ENCODE assay signal across 15 cellular contexts in genomic region chr5:76457685-76458491, GRCh38. TPM values are rescaled to one million over a fixed set of nuclear protein-coding genes. Genes with fewer than 3 reads are reported as not detected.
DNase-seq lines count a peak whose midpoint lies in the region; ATAC-seq and TF ChIP-seq lines count a peak whose summit lies in the region.
"Had no signal": no experiment of that assay in that cellular context is flagged by ENCODE, and none has a peak within 500 bp of the region (broad histone marks: within the 10 kb centered on the region; RNA-seq: fewer than 3 reads in every experiment).

No MANE protein-coding gene starts in this region.

- H3K27ac Mint-ChIP-seq in CD4-positive, CD25-positive, alpha-beta regulatory T cell: peak overlapping the region; percentile 44 to 64 (median 45)
- no peak overlapping the region for H3K27ac Mint-ChIP-seq in osteocyte (ENCODE audit: unreplicated experiment)
- H3K27ac Mint-ChIP-seq: activated CD4-positive, alpha-beta T cell treated with anti-CD3 and anti-CD28 coated beads, Interleukin-2, amount 10 ng/mL, durations not matched to agents 24 days and 14 days had no signal

- ATAC-seq in CD4-positive, CD25-positive, alpha-beta regulatory T cell (ENCODE audit: low read depth in 2 of 2): no peak
- peak; percentile 87 to 88 (median 88) for ATAC-seq in right lobe of liver
- ATAC-seq in GM21367 (IDR thresholded peaks at IDR 0.05; ENCODE audit: unreplicated experiment): no peak

- no peak for DNase-seq in CD4-positive, CD25-positive, alpha-beta regulatory T cell
- DNase-seq in LoVo (ENCODE audit: low spot score) (peak; percentile 58), amniotic epithelial cell (ENCODE audit: low read depth) (peak; percentile 49), right lobe of liver (peak in 2 of 3 donors; percentile 33 to 61), NCI-H1436 (lab: John Stamatoyannopoulos, UW) (no peak), osteocyte (ENCODE audit: extremely low spot score, unreplicated experiment) (no peak), amniotic stem cell (lab: John Stamatoyannopoulos, UW) (no peak)
- DNase-seq: activated CD4-positive, alpha-beta T cell treated with anti-CD3 and anti-CD28 coated beads, Interleukin-2, amount 10 ng/mL, durations not matched to agents 24 days and 14 days; activated effector memory CD4-positive, alpha-beta T cell treated with Interleukin-2 at 50 U/mL for 16 hours; DND-41; NCI-H1105 treated with DMSO at 0.1 percent for 48 hours; NCI-H446; SW 1271 had no signal

- peaks cover 0 to 2% (median 0%) of the 10 kb centered on the region in 7 donors for H3K9me3 Mint-ChIP-seq in CD4-positive, CD25-positive, alpha-beta regulatory T cell
- no peaks in the 10 kb centered on the region for H3K9me3 Mint-ChIP-seq in osteocyte (ENCODE audit: unreplicated experiment)

- no peaks in the 10 kb centered on the region for H3K9me3 ChIP-seq in CD4-positive, CD25-positive, alpha-beta regulatory T cell (ENCODE audit: control insufficient read depth in 2 of 2, low read length in 2 of 2)
- H3K9me3 ChIP-seq in right lobe of liver: no peaks in the 10 kb centered on the region
- H3K9me3 ChIP-seq: thyroid gland had no signal

- TF ChIP-seq CTCF in right lobe of liver (IDR thresholded peaks at IDR 0.05) (no peak), osteocyte (IDR thresholded peaks at IDR 0.05) (no peak)

- peaks cover 32 to 76% (median 65%) of the 10 kb centered on the region in 4 donors for H3K4me1 Mint-ChIP-seq in CD4-positive, CD25-positive, alpha-beta regulatory T cell
- peaks cover 6% of the 10 kb centered on the region for H3K4me1 Mint-ChIP-seq in osteocyte (ENCODE audit: unreplicated experiment)

- H3K4me3 ChIP-seq in CD4-positive, CD25-positive, alpha-beta regulatory T cell (ENCODE audit: low read depth, low read length): no peak overlapping the region
- no peak overlapping the region for H3K4me3 ChIP-seq in right lobe of liver
- H3K4me3 ChIP-seq: thyroid gland had no signal

- H3K27ac ChIP-seq in CD4-positive, CD25-positive, alpha-beta regulatory T cell (ENCODE audit: insufficient read depth, low read length, poor library complexity, severe bottlenecking): no peak overlapping the region
- H3K27ac ChIP-seq in right lobe of liver: peak overlapping the region in 1 of 3 donors; percentile 42
- H3K27ac ChIP-seq: thyroid gland had no signal

- WGBS in right lobe of liver (ENCODE audit: insufficient coverage, low coverage, low lambda C conversion rate, missing lambda C conversion rate): 25% methylated on average over 4 of the region's 4 CpGs

- no peak overlapping the region for H3K4me3 Mint-ChIP-seq in CD4-positive, CD25-positive, alpha-beta regulatory T cell
- no peak overlapping the region for H3K4me3 Mint-ChIP-seq in osteocyte (ENCODE audit: unreplicated experiment)
- H3K4me3 Mint-ChIP-seq: activated CD4-positive, alpha-beta T cell treated with anti-CD3 and anti-CD28 coated beads, Interleukin-2, amount 10 ng/mL, durations not matched to agents 24 days and 14 days had no signal

- no peaks in the 10 kb centered on the region for H3K27me3 ChIP-seq in CD4-positive, CD25-positive, alpha-beta regulatory T cell (ENCODE audit: control insufficient read depth, insufficient read depth, low read length)
- H3K27me3 ChIP-seq in right lobe of liver: no peaks in the 10 kb centered on the region
- H3K27me3 ChIP-seq: thyroid gland had no signal

- peaks cover 33% of the 10 kb centered on the region for H3K36me3 Mint-ChIP-seq in CD4-positive, CD25-positive, alpha-beta regulatory T cell
- H3K36me3 Mint-ChIP-seq in osteocyte (ENCODE audit: unreplicated experiment): no peaks in the 10 kb centered on the region

- intact Hi-C loops in right lobe of liver (cut with DNase I): no loop called here

- peaks cover 23% of the 10 kb centered on the region for H3K36me3 ChIP-seq in CD4-positive, CD25-positive, alpha-beta regulatory T cell (ENCODE audit: control insufficient read depth, insufficient read depth, low read length)
- H3K36me3 ChIP-seq in right lobe of liver: no peaks in the 10 kb centered on the region
- H3K36me3 ChIP-seq: thyroid gland had no signal

- H3K27me3 Mint-ChIP-seq in CD4-positive, CD25-positive, alpha-beta regulatory T cell: no peaks in the 10 kb centered on the region
- H3K27me3 Mint-ChIP-seq in osteocyte (ENCODE audit: unreplicated experiment): peaks cover 21% of the 10 kb centered on the region
- H3K27me3 Mint-ChIP-seq: activated CD4-positive, alpha-beta T cell treated with anti-CD3 and anti-CD28 coated beads, Interleukin-2, amount 10 ng/mL, durations not matched to agents 24 days and 14 days had no signal

- H3K4me1 ChIP-seq in CD4-positive, CD25-positive, alpha-beta regulatory T cell (ENCODE audit: control insufficient read depth, insufficient read depth, low read length, poor library complexity, severe bottlenecking): peaks cover 5% of the 10 kb centered on the region
- H3K4me1 ChIP-seq in right lobe of liver: peaks cover 0 to 44% (median 23%) of the 10 kb centered on the region in 4 donors

- no peak for TF ChIP-seq POLR2A in right lobe of liver (IDR thresholded peaks at IDR 0.05)

RNA-seq across cellular contexts. Expression of gene IQGAP2, which starts 54.8 kb away (rescaled TPM):
- 214 TPM for total RNA-seq in CD4-positive, CD25-positive, alpha-beta regulatory T cell
- 10 to 100 TPM; 53.9 to 70.2 (median 59.2) TPM for polyA plus RNA-seq in CD4-positive, CD25-positive, alpha-beta regulatory T cell
- 100 to 1,000 TPM in 5 of 6 experiments, 10 to 100 TPM in 1; 96.4 to 152 (median 123) TPM for total RNA-seq in right lobe of liver
- 8.8 and 11.8 TPM in 2 replicates for total RNA-seq in osteocyte

Comparison
In these comparisons a context has a peak if more than half of its experiments do, and no peak if none do; other contexts are left out.
1. ATAC-seq: peak in right lobe of liver (4 of 4); none in CD4-positive, CD25-positive, alpha-beta regulatory T cell (0 of 2) and GM21367 (single experiment).
2. DNase-seq: peak in LoVo (single experiment), amniotic epithelial cell (single experiment) and right lobe of liver (2 of 3); none in CD4-positive, CD25-positive, alpha-beta regulatory T cell (0 of 3), NCI-H1436 (single experiment), osteocyte (single experiment) and amniotic stem cell (single experiment).